ENCODE assay signal across 12 cellular contexts in the genomic region with DNA sequence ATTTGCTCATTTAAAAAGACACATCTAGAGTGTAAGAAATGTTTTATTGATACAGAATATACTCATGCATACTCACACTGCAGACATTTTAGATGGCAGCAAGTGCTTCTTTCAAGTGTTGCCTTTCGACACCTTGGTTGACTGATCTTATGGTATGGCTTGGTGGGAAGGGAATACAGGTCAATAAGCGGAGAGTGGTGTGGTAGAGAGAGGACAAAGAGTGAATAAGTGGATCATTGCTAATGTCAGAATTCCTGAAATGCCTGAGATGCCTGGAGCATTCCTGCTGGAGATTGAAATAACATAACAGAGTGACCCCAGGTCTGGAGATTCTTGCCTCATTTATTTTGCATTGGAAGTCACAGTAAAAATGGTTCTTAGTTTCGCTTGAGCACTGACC.
DNase-seq lines count a peak whose midpoint lies in the region; ATAC-seq and TF ChIP-seq lines count a peak whose summit lies in the region.
"Had no signal": no experiment of that assay in that cellular context is flagged by ENCODE, and none has a peak within 500 bp of the region (broad histone marks: within the 10 kb centered on the region; RNA-seq: fewer than 3 reads in every experiment).

No MANE protein-coding gene starts in this region.

- no peaks in the 10 kb centered on the region for H3K79me1 ChIP-seq in IMR-90 (ENCODE audit: low read depth in 1 of 2, low read length in 2 of 2)

- no peaks in the 10 kb centered on the region for H3K9me3 Mint-ChIP-seq in chondrocyte (ENCODE audit: low read depth)

- DNase-seq in AG20443 (ENCODE audit: low spot score), result peak; percentile 62
- peak; percentile 49 for DNase-seq in IMR-90
- no peak for DNase-seq in chondrocyte (ENCODE audit: low spot score)
- DNase-seq in mucosa of gallbladder (ENCODE audit: low spot score), result no peak
- no peak for DNase-seq in germinal center (ENCODE audit: low spot score)
- no peak for DNase-seq in cerebellar nuclear complex (lab: John Stamatoyannopoulos, UW)
- DNase-seq: activated B cell treated with CpG ODN at 0.5 μM for 24 hours; activated effector memory CD4-positive, alpha-beta T cell treated with Interleukin-2 at 50 U/mL for 16 hours; NCI-H1092 had no signal

- no peak overlapping the region for H4K8ac ChIP-seq in IMR-90 (ENCODE audit: low read depth in 2 of 2, low read length in 2 of 2)

- peak overlapping the region; percentile 66; the same call in 1 of the 2 replicates for H2BK20ac ChIP-seq in IMR-90 (ENCODE audit: low read depth, low read length)

- peaks cover 7% of the 10 kb centered on the region for H3K4me1 ChIP-seq in IMR-90 (ENCODE audit: control insufficient read depth, insufficient read depth, low read length)
- H3K4me1 ChIP-seq in mesodermal cell (ENCODE audit: control insufficient read depth, insufficient read depth, low read length, poor library complexity, severe bottlenecking), result peaks cover 7% of the 10 kb centered on the region

- H3K27me3 Mint-ChIP-seq in chondrocyte (ENCODE audit: low read depth), result no peaks in the 10 kb centered on the region
- H3K27me3 Mint-ChIP-seq: activated B cell treated with CpG ODN at 0.5 μM for 24 hours had no signal

- no peak overlapping the region for H2AFZ ChIP-seq in IMR-90 (replicated peaks; ENCODE audit: low read length, poor library complexity)

- TF ChIP-seq CTCF in IMR-90 (conservative IDR thresholded peaks at IDR 0.05; ENCODE audit: low read depth, low read length) (no peak), chondrocyte (IDR thresholded peaks at IDR 0.05) (no peak)

- H3K27ac Mint-ChIP-seq in chondrocyte (ENCODE audit: unreplicated experiment), result peak overlapping the region; percentile 69
- H3K27ac Mint-ChIP-seq: activated B cell treated with CpG ODN at 0.5 μM for 24 hours, CD14-positive monocyte had no signal

- H3K36me3 ChIP-seq in IMR-90 (ENCODE audit: control insufficient read depth, insufficient read depth, low read length) (no peaks in the 10 kb centered on the region), mesodermal cell (ENCODE audit: control insufficient read depth, insufficient read depth, low read length) (no peaks in the 10 kb centered on the region)

- no peak overlapping the region for H2BK5ac ChIP-seq in IMR-90 (ENCODE audit: low read depth, low read length, poor library complexity, severe bottlenecking)

- intact Hi-C loops in IMR-90 (cut with micrococcal nuclease), result no loop called here

- no peak overlapping the region for H2AK5ac ChIP-seq in IMR-90 (ENCODE audit: low read depth, low read length)

- no peak overlapping the region for H4K5ac ChIP-seq in IMR-90 (ENCODE audit: low read depth, low read length)

- CTCF ChIA-PET in IMR-90 (lab: Yijun Ruan, JAX), result no interaction called here

- H3K14ac ChIP-seq in IMR-90 (replicated peaks; ENCODE audit: low read depth, low read length), result 0 out of 2 replicates have a peak overlapping the region, but pooled peaks have one; percentile 34

- no peak overlapping the region for H2BK15ac ChIP-seq in IMR-90 (ENCODE audit: low read depth, low read length)

- dilution Hi-C loops in IMR-90 (cut with HindIII; ENCODE audit: low sequenced_read_pairs, unreplicated experiment), result no loop called here

- H3K9me3 ChIP-seq in IMR-90 (ENCODE audit: control insufficient read depth, insufficient read depth, low read length), result no peaks in the 10 kb centered on the region
- H3K9me3 ChIP-seq in mesodermal cell (ENCODE audit: control insufficient read depth, low read length), result no peaks in the 10 kb centered on the region

- ATAC-seq in IMR-90 (ENCODE audit: low read depth), result peak; percentile 78
- ATAC-seq in GM18873 (IDR thresholded peaks at IDR 0.05; ENCODE audit: low FRiP score, unreplicated experiment), result no peak

- H4K20me1 ChIP-seq in IMR-90 (ENCODE audit: insufficient read depth, low read length), result no peaks in the 10 kb centered on the region

- no peaks in the 10 kb centered on the region for H3K27me3 ChIP-seq in IMR-90 (ENCODE audit: control insufficient read depth, insufficient read depth, low read length)

- in situ Hi-C loops in IMR-90 (cut with MboI; ENCODE audit: low sequenced_read_pairs), result no loop called here

- H3K23ac ChIP-seq in IMR-90 (ENCODE audit: low read depth, low read length), result no peak overlapping the region

- no peak overlapping the region for H3K9ac ChIP-seq in IMR-90 (ENCODE audit: low read depth, low read length)

- H2AK9ac ChIP-seq in IMR-90 (replicated peaks; ENCODE audit: low read depth, low read length, poor library complexity), result no peak overlapping the region

- no peak overlapping the region for H4K91ac ChIP-seq in IMR-90 (ENCODE audit: insufficient read depth, low read depth, low read length)

- H3K27ac ChIP-seq in IMR-90 (ENCODE audit: insufficient read depth, low read length), result no peak overlapping the region
- peak overlapping the region; percentile 85 for H3K27ac ChIP-seq in mesodermal cell (ENCODE audit: low read depth, low read length, severe bottlenecking)

- H3K36me3 Mint-ChIP-seq in chondrocyte (ENCODE audit: low read depth), result no peaks in the 10 kb centered on the region
- H3K36me3 Mint-ChIP-seq: CD14-positive monocyte had no signal

- no peak overlapping the region for H3K4me3 Mint-ChIP-seq in chondrocyte (ENCODE audit: unreplicated experiment)
- H3K4me3 Mint-ChIP-seq: activated B cell treated with CpG ODN at 0.5 μM for 24 hours, CD14-positive monocyte had no signal

- TF ChIP-seq POLR2A in IMR-90 (IDR thresholded peaks at IDR 0.05; ENCODE audit: low read depth, low read length), result no peak

- TF ChIP-seq RAD21 in IMR-90 (IDR thresholded peaks at IDR 0.05; ENCODE audit: low read length), result no peak

- POLR2A ChIA-PET in IMR-90 (lab: Charles Lee; ENCODE audit: unreplicated experiment), result no interaction called here

- H3K56ac ChIP-seq in IMR-90 (ENCODE audit: extremely low read depth, insufficient read depth, low read length), result no peak overlapping the region

- H3K9me1 ChIP-seq in IMR-90 (ENCODE audit: insufficient read depth, low read length), result peaks cover 6% of the 10 kb centered on the region; the same call in 1 of the 2 replicates

- peak overlapping the region; percentile 34; the same call in 1 of the 2 replicates for H3K4ac ChIP-seq in IMR-90 (ENCODE audit: low read depth, low read length)

- BruUV-seq in IMR-90 (replicated peaks; lab: Mats Ljungman, UMichigan), result no TSS peak

- H3K4me1 Mint-ChIP-seq in chondrocyte (ENCODE audit: low read depth), result peaks cover 35% of the 10 kb centered on the region
- H3K4me1 Mint-ChIP-seq: activated B cell treated with CpG ODN at 0.5 μM for 24 hours, CD14-positive monocyte had no signal

- no peak overlapping the region for H3K18ac ChIP-seq in IMR-90 (ENCODE audit: low read depth, low read length)

- H2BK120ac ChIP-seq in IMR-90 (ENCODE audit: low read depth, low read length), result peak overlapping the region; percentile 78; the same call in 1 of the 2 replicates

- WGBS in IMR-90 (ENCODE audit: extremely low coverage in 2 of 2, insufficient read length in 1 of 2), 2 experiments, result no CpG with 5 or more reads among the region's 3 CpGs
- 34 to 50% methylated on average over 2 of the region's 3 CpGs for WGBS in mesodermal cell (ENCODE audit: insufficient coverage in 2 of 2), 2 experiments

- no peak overlapping the region for H3K4me2 ChIP-seq in IMR-90 (ENCODE audit: low read depth, low read length)

- H3K4me3 ChIP-seq in IMR-90 (ENCODE audit: insufficient read depth, low read depth, low read length) (no peak overlapping the region), mesodermal cell (ENCODE audit: extremely low read depth, insufficient read depth, low read length, poor library complexity, severe bottlenecking) (no peak overlapping the region)

TF ChIP-seq in IMR-90, 13 proteins besides CTCF, POLR2A, EP300 and RAD21:
- TF ChIP-seq MXI1 (IDR thresholded peaks at IDR 0.05; ENCODE audit: borderline replicate concordance, low read depth, low read length), result no peak
- no peak for TF ChIP-seq CEBPB (IDR thresholded peaks at IDR 0.05; ENCODE audit: low read depth, low read length)
- no peak for TF ChIP-seq BHLHE40 (IDR thresholded peaks at IDR 0.05; ENCODE audit: low read depth, low read length)
- no peak for TF ChIP-seq ELK1 (IDR thresholded peaks at IDR 0.05; ENCODE audit: borderline replicate concordance, low read depth, low read length)
- no peak for TF ChIP-seq RFX5 (IDR thresholded peaks at IDR 0.05; ENCODE audit: low read depth, low read length)
- no peak for TF ChIP-seq USF2 (IDR thresholded peaks at IDR 0.05; ENCODE audit: low read depth, low read length)
- TF ChIP-seq FOS (IDR thresholded peaks at IDR 0.05; ENCODE audit: low read depth, low read length), result no peak
- TF ChIP-seq MAZ (IDR thresholded peaks at IDR 0.05; ENCODE audit: borderline replicate concordance, low read depth, low read length), result no peak

Comparison
In these comparisons a context has a peak if more than half of its experiments do, and no peak if none do; other contexts are left out.
1. DNase-seq: peak in AG20443 (single experiment) and IMR-90 (single experiment); none in chondrocyte (single experiment), mucosa of gallbladder (single experiment), germinal center (single experiment) and cerebellar nuclear complex (0 of 2).